ENCODE assay signal across 12 cellular contexts in genomic region chr2:157620956-157621355, GRCh38.
"Had no signal": no experiment of that assay in that cellular context is flagged by ENCODE, and none has a peak within 500 bp of the region (broad histone marks: within the 10 kb centered on the region; RNA-seq: fewer than 3 reads in every experiment).

No MANE protein-coding gene starts in this region.

- ATAC-seq: activated CD8-positive, alpha-beta memory T cell treated with anti-CD3 and anti-CD28 coated beads, Interleukin-2, amount 10 ng/mL, durations not matched to agents 7 days and 5 days had no signal

- DNase-seq: activated CD4-positive, alpha-beta T cell treated with anti-CD3 and anti-CD28 coated beads, Interleukin-2, amount 50 U/mL, for 48 hours; activated CD8-positive, alpha-beta memory T cell treated with anti-CD3 and anti-CD28 coated beads, Interleukin-2, amount 10 ng/mL, durations not matched to agents 7 days and 5 days; activated gamma-delta T cell; activated T-cell treated with anti-CD3 and anti-CD28 coated beads, Interleukin-2, amount 50 U/mL, for 48 hours; hippocampal formation; kidney glomerular epithelial cell; small intestine; stomach; thyroid gland; uterus had no signal

- H3K4me3 ChIP-seq: stomach, thyroid gland, uterus had no signal

- H3K36me3 Mint-ChIP-seq: mesothelial cell of epicardium had no signal

- H3K4me1 Mint-ChIP-seq: mesothelial cell of epicardium had no signal

- H3K4me1 ChIP-seq: thyroid gland, uterus had no signal

- H3K27ac ChIP-seq: stomach, thyroid gland, uterus had no signal

- H3K36me3 ChIP-seq: stomach, thyroid gland, uterus had no signal

- H3K4me3 Mint-ChIP-seq: activated CD8-positive, alpha-beta memory T cell treated with anti-CD3 and anti-CD28 coated beads, Interleukin-2, amount 10 ng/mL, durations not matched to agents 7 days and 5 days; activated naive CD8-positive, alpha-beta T cell; mesothelial cell of epicardium had no signal

- H3K9me3 ChIP-seq: thyroid gland, uterus had no signal

- H3K27me3 ChIP-seq: stomach, thyroid gland, uterus had no signal

- H3K27ac Mint-ChIP-seq: activated CD8-positive, alpha-beta memory T cell treated with anti-CD3 and anti-CD28 coated beads, Interleukin-2, amount 10 ng/mL, durations not matched to agents 7 days and 5 days; activated naive CD8-positive, alpha-beta T cell; mesothelial cell of epicardium had no signal
